Comparison of ENCODE assay signal across 24 cellular contexts in genomic region chr19:40705950-40706619, GRCh38. TPM values are rescaled to one million over a fixed set of nuclear protein-coding genes. Genes with fewer than 3 reads are reported as not detected.
DNase-seq lines count a peak whose midpoint lies in the region; ATAC-seq and TF ChIP-seq lines count a peak whose summit lies in the region.
"Had no signal": no experiment of that assay in that cellular context is flagged by ENCODE, and none has a peak within 500 bp of the region (broad histone marks: within the 10 kb centered on the region; RNA-seq: fewer than 3 reads in every experiment).

No MANE protein-coding gene starts in this region.

- peaks cover 23% of the 10 kb centered on the region for H3K4me1 Mint-ChIP-seq in nephron

- H3K27me3 ChIP-seq in heart left ventricle: no peaks in the 10 kb centered on the region
- no peaks in the 10 kb centered on the region for H3K27me3 ChIP-seq in testis

- POLR2A ChIA-PET in RWPE1 (lab: Yijun Ruan, JAX; ENCODE audit: low non-redundant PET): no interaction called here

- H3K9me3 Mint-ChIP-seq in nephron: no peaks in the 10 kb centered on the region
- H3K9me3 Mint-ChIP-seq: CD14-positive monocyte had no signal

- 42 to 53% (median 46%) methylated on average over 7 of the region's 7 CpGs for WGBS in heart left ventricle, 4 donors
- WGBS in testis, 2 donors: 78 to 81% methylated on average over 7 of the region's 7 CpGs

- H3K36me3 ChIP-seq in heart left ventricle (peaks cover 0 to 92% (median 75%) of the 10 kb centered on the region in 9 donors), testis (ENCODE audit: low read depth, missing control alignments) (no peaks in the 10 kb centered on the region)

- DNase-seq in RWPE1 (ENCODE audit: low spot score) (no peak), heart left ventricle (peak in 1 of 5 donors; percentile 39), testis (no peak), NCI-H128 (lab: John Stamatoyannopoulos, UW; ENCODE audit: unreplicated experiment) (no peak), NCI-H1436 (lab: John Stamatoyannopoulos, UW) (no peak)
- DNase-seq in stimulated activated CD4-positive, alpha-beta T cell treated with anti-CD3 and anti-CD28 coated beads, Interleukin-2, amount 100 ng/mL, for 48 hours: no peak
- DNase-seq: DMS53, EL, GF-D8, GOT3, Karpas-422, MV-4-11, NCI-H1105 treated with DMSO at 0.1 percent for 48 hours, NCI-H1694 treated with DMSO at 0.1 percent for 48 hours, NCI-H2081 treated with DMSO at 0.1 percent for 48 hours, NCI-H2171 treated with DMSO at 0.1 percent for 48 hours, NCI-H524 treated with DMSO at 0.1 percent for 48 hours, SHP77 treated with DMSO at 0.1 percent for 48 hours, SK-N-SH had no signal

- no peak overlapping the region for H3K4me3 ChIP-seq in heart left ventricle
- H3K4me3 ChIP-seq in testis: no peak overlapping the region
- H3K4me3 ChIP-seq: A549 had no signal

- H3K27ac Mint-ChIP-seq in nephron: peak overlapping the region; percentile 71 to 86 (median 85)
- H3K27ac Mint-ChIP-seq: B cell had no signal

- TF ChIP-seq CTCF in RWPE1 (conservative IDR thresholded peaks at IDR 0.05; ENCODE audit: low read depth) (no peak), heart left ventricle (IDR thresholded peaks at IDR 0.05) (no peak), nephron (IDR thresholded peaks at IDR 0.05; ENCODE audit: unreplicated experiment in 3 of 3) (no peak), testis (IDR thresholded peaks at IDR 0.05) (no peak)

- H3K27ac ChIP-seq in RWPE1: peak overlapping the region; percentile 17; the same call in 1 of the 2 replicates
- H3K27ac ChIP-seq in heart left ventricle: peak overlapping the region; percentile 32 to 88 (median 75)
- H3K27ac ChIP-seq in testis: peak overlapping the region; percentile 15 to 18
- H3K27ac ChIP-seq: A549 had no signal

- ATAC-seq in heart left ventricle: peak; percentile 49 to 83 (median 77)
- ATAC-seq: A549, HCT116 had no signal

- H3K4me1 ChIP-seq in heart left ventricle (peaks cover 0 to 29% (median 9%) of the 10 kb centered on the region in 12 donors), testis (peaks cover 3% of the 10 kb centered on the region)

- H3K36me3 Mint-ChIP-seq in nephron (ENCODE audit: low read depth): peaks cover 57% of the 10 kb centered on the region

- H3K27me3 Mint-ChIP-seq in nephron (ENCODE audit: low read depth): no peaks in the 10 kb centered on the region
- H3K27me3 Mint-ChIP-seq: B cell had no signal

- H3K9me3 ChIP-seq in heart left ventricle (no peaks in the 10 kb centered on the region), testis (no peaks in the 10 kb centered on the region)
- H3K9me3 ChIP-seq: A549, SK-N-SH had no signal

- peak overlapping the region in 1 of 3 experiments; percentile 10 for H3K4me3 Mint-ChIP-seq in nephron
- H3K4me3 Mint-ChIP-seq: B cell, CD14-positive monocyte had no signal

- CTCF ChIA-PET in RWPE1 (lab: Yijun Ruan, JAX): no interaction called here

- TF ChIP-seq POLR2A in heart left ventricle (IDR thresholded peaks at IDR 0.05) (no peak), testis (IDR thresholded peaks at IDR 0.05) (no peak)

- intact Hi-C loops in heart left ventricle (cut with DNase I) (no loop called here), testis (cut with DNase I; ENCODE audit: low total_unique reads) (no loop called here)

RNA-seq across cellular contexts. Expression of gene COQ8B, which starts 10.6 kb away (rescaled TPM):
- total RNA-seq in heart left ventricle: 10 to 100 TPM; 18.2 to 49.7 (median 27.8) TPM
- 10 to 100 TPM; 25.1 to 38.3 TPM for polyA plus RNA-seq in heart left ventricle
- 10 to 100 TPM; 56.6 to 71.7 TPM for total RNA-seq in testis
- polyA plus RNA-seq in testis (ENCODE audit: insufficient read depth, low read depth, low replicate concordance): 43.8 TPM

RNA-seq across cellular contexts. Expression of gene ITPKC, which starts 10.8 kb away (rescaled TPM):
- total RNA-seq in heart left ventricle (10 to 100 TPM in 3 of 9 donors, 1 to 10 TPM in 6; 6.9 to 27.3 (median 8.9) TPM), testis (10 to 100 TPM; 19.2 to 20.8 TPM)
- polyA plus RNA-seq in heart left ventricle (10 to 100 TPM; 13.0 to 22.7 TPM), testis (ENCODE audit: insufficient read depth, low read depth, low replicate concordance) (11.6 TPM)

RNA-seq across cellular contexts. Expression of gene NUMBL, which starts 15.6 kb away (rescaled TPM):
- total RNA-seq in heart left ventricle: 10 to 100 TPM in 5 of 9 donors, 1 to 10 TPM in 4; 7.3 to 29.1 (median 10.6) TPM
- polyA plus RNA-seq in heart left ventricle: 10 to 100 TPM in 1 of 2 donors, 1 to 10 TPM in 1; 8.4 to 11.7 TPM
- 10 to 100 TPM; 42.7 to 52.1 TPM for total RNA-seq in testis
- 19.9 TPM for polyA plus RNA-seq in testis (ENCODE audit: insufficient read depth, low read depth, low replicate concordance)

RNA-seq across cellular contexts. Expression of gene ACTMAP, which starts 44.2 kb away (rescaled TPM):
- total RNA-seq in heart left ventricle (10 to 100 TPM in 3 of 9 donors, 1 to 10 TPM in 6; 4.2 to 11.1 (median 8.6) TPM), testis (10 to 100 TPM; 17.7 to 21.5 TPM)
- polyA plus RNA-seq in heart left ventricle (1 to 10 TPM; 4.5 to 7.7 TPM), testis (ENCODE audit: insufficient read depth, low read depth, low replicate concordance) (14.8 TPM)

RNA-seq across cellular contexts. Expression of gene SNRPA, which starts 44.9 kb away (rescaled TPM):
- 10 to 100 TPM; 22.5 to 50.2 (median 31.6) TPM for total RNA-seq in heart left ventricle
- polyA plus RNA-seq in heart left ventricle: 10 to 100 TPM; 23.5 to 32.3 TPM
- total RNA-seq in testis: 10 to 100 TPM; 89.8 to 91.5 TPM
- polyA plus RNA-seq in testis (ENCODE audit: insufficient read depth, low read depth, low replicate concordance): 67.8 TPM

Comparison
In these comparisons a context has a peak if more than half of its experiments do, and no peak if none do; other contexts are left out.
1. H3K27ac ChIP-seq: peak in every context shown above with its lines; median percentile 75 in heart left ventricle; 17 in RWPE1; 16 in testis.